Comparison of ENCODE assay signal across 1 cellular context in the genomic region with DNA sequence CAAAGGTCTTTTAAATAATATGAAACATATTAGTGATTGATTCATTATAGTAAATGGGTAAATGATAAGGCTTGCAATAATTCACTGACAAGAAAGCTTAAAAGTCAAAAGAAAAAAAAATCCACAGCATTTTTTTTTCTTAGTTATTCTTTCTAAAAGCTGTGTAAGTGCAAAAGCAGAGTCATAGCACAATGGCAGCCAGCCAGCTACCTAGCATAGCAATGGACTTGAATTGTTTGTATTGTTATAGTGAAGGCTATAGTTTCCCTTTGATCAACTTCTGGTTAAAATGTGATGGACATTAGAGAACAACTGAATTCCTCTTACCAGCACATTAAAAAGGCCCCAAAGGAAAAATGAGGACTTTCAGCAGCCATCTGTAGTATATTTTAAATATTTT.
TF ChIP-seq lines count a peak whose summit lies in the region.

No MANE protein-coding gene starts in this region.

TF ChIP-seq in GM23338, 12 proteins besides CTCF, POLR2A, EP300 and RAD21 (continued from another document):
- TF ChIP-seq, protein P1, sequence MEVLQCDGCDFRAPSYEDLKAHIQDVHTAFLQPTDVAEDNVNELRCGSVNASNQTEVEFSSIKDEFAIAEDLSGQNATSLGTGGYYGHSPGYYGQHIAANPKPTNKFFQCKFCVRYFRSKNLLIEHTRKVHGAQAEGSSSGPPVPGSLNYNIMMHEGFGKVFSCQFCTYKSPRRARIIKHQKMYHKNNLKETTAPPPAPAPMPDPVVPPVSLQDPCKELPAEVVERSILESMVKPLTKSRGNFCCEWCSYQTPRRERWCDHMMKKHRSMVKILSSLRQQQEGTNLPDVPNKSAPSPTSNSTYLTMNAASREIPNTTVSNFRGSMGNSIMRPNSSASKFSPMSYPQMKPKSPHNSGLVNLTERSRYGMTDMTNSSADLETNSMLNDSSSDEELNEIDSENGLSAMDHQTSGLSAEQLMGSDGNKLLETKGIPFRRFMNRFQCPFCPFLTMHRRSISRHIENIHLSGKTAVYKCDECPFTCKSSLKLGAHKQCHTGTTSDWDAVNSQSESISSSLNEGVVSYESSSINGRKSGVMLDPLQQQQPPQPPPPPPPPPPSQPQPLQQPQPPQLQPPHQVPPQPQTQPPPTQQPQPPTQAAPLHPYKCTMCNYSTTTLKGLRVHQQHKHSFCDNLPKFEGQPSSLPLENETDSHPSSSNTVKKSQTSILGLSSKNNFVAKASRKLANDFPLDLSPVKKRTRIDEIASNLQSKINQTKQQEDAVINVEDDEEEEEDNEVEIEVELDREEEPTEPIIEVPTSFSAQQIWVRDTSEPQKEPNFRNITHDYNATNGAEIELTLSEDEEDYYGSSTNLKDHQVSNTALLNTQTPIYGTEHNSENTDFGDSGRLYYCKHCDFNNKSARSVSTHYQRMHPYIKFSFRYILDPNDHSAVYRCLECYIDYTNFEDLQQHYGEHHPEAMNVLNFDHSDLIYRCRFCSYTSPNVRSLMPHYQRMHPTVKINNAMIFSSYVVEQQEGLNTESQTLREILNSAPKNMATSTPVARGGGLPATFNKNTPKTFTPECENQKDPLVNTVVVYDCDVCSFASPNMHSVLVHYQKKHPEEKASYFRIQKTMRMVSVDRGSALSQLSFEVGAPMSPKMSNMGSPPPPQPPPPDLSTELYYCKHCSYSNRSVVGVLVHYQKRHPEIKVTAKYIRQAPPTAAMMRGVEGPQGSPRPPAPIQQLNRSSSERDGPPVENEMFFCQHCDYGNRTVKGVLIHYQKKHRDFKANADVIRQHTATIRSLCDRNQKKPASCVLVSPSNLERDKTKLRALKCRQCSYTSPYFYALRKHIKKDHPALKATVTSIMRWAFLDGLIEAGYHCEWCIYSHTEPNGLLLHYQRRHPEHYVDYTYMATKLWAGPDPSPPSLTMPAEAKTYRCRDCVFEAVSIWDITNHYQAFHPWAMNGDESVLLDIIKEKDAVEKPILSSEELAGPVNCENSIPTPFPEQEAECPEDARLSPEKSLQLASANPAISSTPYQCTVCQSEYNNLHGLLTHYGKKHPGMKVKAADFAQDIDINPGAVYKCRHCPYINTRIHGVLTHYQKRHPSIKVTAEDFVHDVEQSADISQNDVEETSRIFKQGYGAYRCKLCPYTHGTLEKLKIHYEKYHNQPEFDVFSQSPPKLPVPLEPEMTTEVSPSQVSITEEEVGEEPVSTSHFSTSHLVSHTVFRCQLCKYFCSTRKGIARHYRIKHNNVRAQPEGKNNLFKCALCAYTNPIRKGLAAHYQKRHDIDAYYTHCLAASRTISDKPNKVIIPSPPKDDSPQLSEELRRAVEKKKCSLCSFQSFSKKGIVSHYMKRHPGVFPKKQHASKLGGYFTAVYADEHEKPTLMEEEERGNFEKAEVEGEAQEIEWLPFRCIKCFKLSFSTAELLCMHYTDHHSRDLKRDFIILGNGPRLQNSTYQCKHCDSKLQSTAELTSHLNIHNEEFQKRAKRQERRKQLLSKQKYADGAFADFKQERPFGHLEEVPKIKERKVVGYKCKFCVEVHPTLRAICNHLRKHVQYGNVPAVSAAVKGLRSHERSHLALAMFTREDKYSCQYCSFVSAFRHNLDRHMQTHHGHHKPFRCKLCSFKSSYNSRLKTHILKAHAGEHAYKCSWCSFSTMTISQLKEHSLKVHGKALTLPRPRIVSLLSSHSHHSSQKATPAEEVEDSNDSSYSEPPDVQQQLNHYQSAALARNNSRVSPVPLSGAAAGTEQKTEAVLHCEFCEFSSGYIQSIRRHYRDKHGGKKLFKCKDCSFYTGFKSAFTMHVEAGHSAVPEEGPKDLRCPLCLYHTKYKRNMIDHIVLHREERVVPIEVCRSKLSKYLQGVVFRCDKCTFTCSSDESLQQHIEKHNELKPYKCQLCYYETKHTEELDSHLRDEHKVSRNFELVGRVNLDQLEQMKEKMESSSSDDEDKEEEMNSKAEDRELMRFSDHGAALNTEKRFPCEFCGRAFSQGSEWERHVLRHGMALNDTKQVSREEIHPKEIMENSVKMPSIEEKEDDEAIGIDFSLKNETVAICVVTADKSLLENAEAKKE (CRISPR knock-in tag; IDR thresholded peaks at IDR 0.05), result no peak
- no peak for TF ChIP-seq CREB1 (CRISPR knock-in tag; IDR thresholded peaks at IDR 0.05; ENCODE audit: low read depth)
